Comparison of ENCODE assay signal across 26 cellular contexts in the genomic region with DNA sequence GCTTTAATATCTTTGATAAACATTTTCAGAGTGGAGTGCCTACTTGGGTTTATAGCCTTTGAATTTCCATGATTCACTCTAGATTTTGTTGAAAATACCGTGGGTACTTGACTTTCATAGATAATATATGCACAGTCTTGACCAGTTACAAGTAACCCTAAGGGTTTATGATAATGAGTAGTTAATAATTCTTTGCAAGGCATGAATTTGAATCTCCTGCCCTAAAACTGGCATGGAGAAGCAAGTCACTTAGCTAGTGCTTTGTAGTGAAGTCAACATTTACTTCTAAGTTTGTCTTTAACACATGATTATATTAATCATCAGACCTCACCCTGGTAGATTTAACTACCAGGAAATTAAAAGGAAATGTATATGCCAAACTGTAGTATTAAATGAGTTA.
"Had no signal": no experiment of that assay in that cellular context is flagged by ENCODE, and none has a peak within 500 bp of the region (broad histone marks: within the 10 kb centered on the region; RNA-seq: fewer than 3 reads in every experiment).

No MANE protein-coding gene starts in this region.

- H3K4me3 ChIP-seq: stomach, suprapubic skin, testis, thoracic aorta, thyroid gland, tibial artery, tibial nerve, transverse colon, upper lobe of left lung, upper lobe of right lung, uterus, vagina had no signal

- ATAC-seq: stimulated activated effector memory CD8-positive, alpha-beta T cell treated with anti-CD3 and anti-CD28 coated beads, Interleukin-12 subunit alpha, Interleukin-12 subunit beta, amount 100 ng/mL, for 72 hours; stimulated activated memory B cell treated with anti-CD40 and anti-IgM and Interleukin-4, amounts not matched to agents 10 μg/mL and 1 μg/mL and 100 μg/mL, for 72 hours; stimulated activated naive B cell treated with anti-CD40 and anti-IgM and Interleukin-4, amounts not matched to agents 10 μg/mL and 1 μg/mL and 100 μg/mL, for 72 hours; stimulated activated naive CD8-positive, alpha-beta T cell treated with anti-CD3 and anti-CD28 coated beads, Interleukin-15, amount 100 ng/mL, for 72 hours; stimulated activated naive CD8-positive, alpha-beta T cell treated with anti-CD3 and anti-CD28 coated beads, Interleukin-15, Interleukin-2, amounts not matched to agents 100 U/mL and 50 U/mL, for 24 hours; upper lobe of right lung had no signal

- DNase-seq: stimulated activated CD4-positive, alpha-beta T cell treated with anti-CD3 and anti-CD28 coated beads, Interleukin-2, amount 100 ng/mL, for 48 hours; stimulated activated CD4-positive, alpha-beta T cell treated with anti-CD3 and anti-CD28 coated beads, Interleukin-4, amount 100 ng/mL, for 1 hour; stimulated activated CD4-positive, alpha-beta T cell treated with anti-CD3 and anti-CD28 coated beads, Interleukin-4, amount 100 ng/mL, for 24 hours; stimulated activated CD4-positive, alpha-beta T cell treated with anti-CD3 and anti-CD28 coated beads, Interleukin-4, amount 100 ng/mL, for 4 hours; stimulated activated CD8-positive, alpha-beta memory T cell treated with anti-CD3 and anti-CD28 coated beads, Interleukin-4, amount 100 ng/mL, for 48 hours; stimulated activated naive B cell treated with anti-CD40 and anti-IgM and Interleukin-4, amounts not matched to agents 10 μg/mL and 1 μg/mL and 100 μg/mL, for 72 hours; stimulated activated naive CD4-positive, alpha-beta T cell; stimulated activated naive CD4-positive, alpha-beta T cell treated with Interleukin-2 at 50 U/mL for 16 hours; stimulated activated naive CD8-positive, alpha-beta T cell treated with anti-CD3 and anti-CD28 coated beads, Interleukin-15, amount 100 ng/mL, for 72 hours; stimulated activated naive CD8-positive, alpha-beta T cell treated with anti-CD3 and anti-CD28 coated beads, Interleukin-15, Interleukin-2, amounts not matched to agents 100 U/mL and 50 U/mL, for 24 hours; stomach; substantia nigra; testis; thyroid gland; tibial artery; transverse colon; trophoblast cell; upper lobe of left lung; upper lobe of right lung; uterus had no signal
